20 cellular contexts compared by ENCODE assay signal in the genomic region with DNA sequence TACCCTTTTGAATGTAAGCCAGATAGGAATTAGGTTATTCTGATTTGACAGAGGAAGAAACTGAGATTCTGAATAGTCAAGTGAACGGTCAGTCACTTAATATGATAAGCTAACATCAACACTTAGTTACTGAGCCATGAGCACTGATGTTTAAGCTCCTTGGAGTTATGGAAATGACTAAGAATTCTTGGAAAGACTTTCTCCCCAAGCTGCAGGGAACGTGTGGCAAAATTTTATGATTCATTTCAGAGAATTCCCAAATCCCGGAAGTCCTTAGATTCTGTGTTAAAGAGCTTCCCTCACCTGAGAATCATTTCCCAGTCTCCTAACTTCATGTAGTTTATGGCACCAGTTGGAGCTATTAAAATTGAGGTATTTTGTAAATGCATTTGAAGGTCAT.
DNase-seq lines count a peak whose midpoint lies in the region; ATAC-seq, FAIRE-seq and TF ChIP-seq lines count a peak whose summit lies in the region.
"Had no signal": no experiment of that assay in that cellular context is flagged by ENCODE, and none has a peak within 500 bp of the region (broad histone marks: within the 10 kb centered on the region; RNA-seq: fewer than 3 reads in every experiment).

No MANE protein-coding gene starts in this region.

- TF ChIP-seq CTCF in smooth muscle cell (IDR thresholded peaks at IDR 0.05; ENCODE audit: borderline replicate concordance, insufficient read depth, poor library complexity, severe bottlenecking): no peak

- no peaks in the 10 kb centered on the region for H3K27me3 Mint-ChIP-seq in stimulated activated memory B cell treated with anti-CD40 and anti-IgM and Interleukin-4, amounts not matched to agents 10 μg/mL and 1 μg/mL and 100 μg/mL, for 72 hours
- H3K27me3 Mint-ChIP-seq: B cell had no signal

- no peak overlapping the region for H3K4me2 ChIP-seq in smooth muscle cell

- H3K27ac Mint-ChIP-seq in stimulated activated effector memory CD8-positive, alpha-beta T cell treated with anti-CD3 and anti-CD28 coated beads, Interleukin-12 subunit alpha, Interleukin-12 subunit beta, amount 100 ng/mL, for 72 hours: no peak overlapping the region
- H3K27ac Mint-ChIP-seq in stimulated activated memory B cell treated with anti-CD40 and anti-IgM and Interleukin-4, amounts not matched to agents 10 μg/mL and 1 μg/mL and 100 μg/mL, for 72 hours: no peak overlapping the region
- H3K27ac Mint-ChIP-seq: B cell; CD4-positive, alpha-beta T cell; HFFc6 had no signal

- ATAC-seq in stimulated activated effector memory CD8-positive, alpha-beta T cell treated with anti-CD3 and anti-CD28 coated beads, Interleukin-12 subunit alpha, Interleukin-12 subunit beta, amount 100 ng/mL, for 72 hours: no peak
- ATAC-seq in stimulated activated memory B cell treated with anti-CD40 and anti-IgM and Interleukin-4, amounts not matched to agents 10 μg/mL and 1 μg/mL and 100 μg/mL, for 72 hours: no peak

- H3K27me3 ChIP-seq in smooth muscle cell (ENCODE audit: low read depth): no peaks in the 10 kb centered on the region

- no peaks in the 10 kb centered on the region for H3K36me3 Mint-ChIP-seq in stimulated activated effector memory CD8-positive, alpha-beta T cell treated with anti-CD3 and anti-CD28 coated beads, Interleukin-12 subunit alpha, Interleukin-12 subunit beta, amount 100 ng/mL, for 72 hours
- H3K36me3 Mint-ChIP-seq in stimulated activated memory B cell treated with anti-CD40 and anti-IgM and Interleukin-4, amounts not matched to agents 10 μg/mL and 1 μg/mL and 100 μg/mL, for 72 hours: no peaks in the 10 kb centered on the region

- H2AFZ ChIP-seq in smooth muscle cell (ENCODE audit: low read depth): no peak overlapping the region

- H3K9ac ChIP-seq in smooth muscle cell (ENCODE audit: low read depth): no peak overlapping the region

- no peak overlapping the region for H3K4me3 ChIP-seq in smooth muscle cell
- H3K4me3 ChIP-seq: HAP-1 had no signal

- no peaks in the 10 kb centered on the region for H3K9me3 Mint-ChIP-seq in stimulated activated effector memory CD8-positive, alpha-beta T cell treated with anti-CD3 and anti-CD28 coated beads, Interleukin-12 subunit alpha, Interleukin-12 subunit beta, amount 100 ng/mL, for 72 hours
- H3K9me3 Mint-ChIP-seq in stimulated activated memory B cell treated with anti-CD40 and anti-IgM and Interleukin-4, amounts not matched to agents 10 μg/mL and 1 μg/mL and 100 μg/mL, for 72 hours: peaks cover 3% of the 10 kb centered on the region

- no peak overlapping the region for H3K4me3 Mint-ChIP-seq in stimulated activated effector memory CD8-positive, alpha-beta T cell treated with anti-CD3 and anti-CD28 coated beads, Interleukin-12 subunit alpha, Interleukin-12 subunit beta, amount 100 ng/mL, for 72 hours
- no peak overlapping the region for H3K4me3 Mint-ChIP-seq in stimulated activated memory B cell treated with anti-CD40 and anti-IgM and Interleukin-4, amounts not matched to agents 10 μg/mL and 1 μg/mL and 100 μg/mL, for 72 hours
- H3K4me3 Mint-ChIP-seq: B cell; CD4-positive, alpha-beta T cell; HFFc6 had no signal

- H4K20me1 ChIP-seq in smooth muscle cell (ENCODE audit: low read depth): no peaks in the 10 kb centered on the region

- FAIRE-seq in RCC 7860 (lab: Jason Lieb, UNC): peak; percentile 38
- FAIRE-seq: GM19239, H1 had no signal

- 61% methylated on average over 3 of the region's 3 CpGs for WGBS in smooth muscle cell (ENCODE audit: low lambda C conversion rate)

- H3K4me1 Mint-ChIP-seq in stimulated activated effector memory CD8-positive, alpha-beta T cell treated with anti-CD3 and anti-CD28 coated beads, Interleukin-12 subunit alpha, Interleukin-12 subunit beta, amount 100 ng/mL, for 72 hours: no peaks in the 10 kb centered on the region
- H3K4me1 Mint-ChIP-seq in stimulated activated memory B cell treated with anti-CD40 and anti-IgM and Interleukin-4, amounts not matched to agents 10 μg/mL and 1 μg/mL and 100 μg/mL, for 72 hours: no peaks in the 10 kb centered on the region
- H3K4me1 Mint-ChIP-seq: B cell had no signal

- H3K9me3 ChIP-seq in smooth muscle cell (replicated peaks; ENCODE audit: low read depth): no peaks in the 10 kb centered on the region
- H3K9me3 ChIP-seq: HAP-1 had no signal

- peaks cover 9% of the 10 kb centered on the region for H3K4me1 ChIP-seq in smooth muscle cell (ENCODE audit: low read depth)
- H3K4me1 ChIP-seq: HAP-1 had no signal

- no peaks in the 10 kb centered on the region for H3K36me3 ChIP-seq in smooth muscle cell (ENCODE audit: low read depth)
- H3K36me3 ChIP-seq: HAP-1 had no signal

- H3F3A ChIP-seq in smooth muscle cell (ENCODE audit: low read depth): no peaks in the 10 kb centered on the region

- DNase-seq in EL (peak; percentile 55), HS-5 (ENCODE audit: low read depth) (peak; percentile 26), RCC 7860 (ENCODE audit: low spot score) (peak; percentile 18), smooth muscle cell (lab: John Stamatoyannopoulos, UW; ENCODE audit: unreplicated experiment) (no peak), DMS 273 (lab: John Stamatoyannopoulos, UW; ENCODE audit: unreplicated experiment) (no peak)
- DNase-seq in stimulated activated effector memory CD8-positive, alpha-beta T cell treated with anti-CD3 and anti-CD28 coated beads, Interleukin-12 subunit alpha, Interleukin-12 subunit beta, amount 100 ng/mL, for 72 hours (ENCODE audit: low spot score in 2 of 2): no peak
- DNase-seq: C1 segment of cervical spinal cord; CD4-positive, alpha-beta T cell; DMS153; DMS79 treated with DMSO at 0.1 percent for 48 hours; GF-D8; HFFc6; IMR-90; KBM-7 had no signal

- H3K27ac ChIP-seq in smooth muscle cell (ENCODE audit: low read depth): peak overlapping the region; percentile 70
- H3K27ac ChIP-seq: HL-60 had no signal

- H3K79me2 ChIP-seq in smooth muscle cell (ENCODE audit: low read depth): no peaks in the 10 kb centered on the region

Comparison
In these comparisons a context has a peak if more than half of its experiments do, and no peak if none do; other contexts are left out.
1. DNase-seq: peak in EL (single experiment), HS-5 (single experiment) and RCC 7860 (single experiment); none in smooth muscle cell (single experiment), stimulated activated effector memory CD8-positive, alpha-beta T cell treated with anti-CD3 and anti-CD28 coated beads, Interleukin-12 subunit alpha, Interleukin-12 subunit beta, amount 100 ng/mL, for 72 hours (0 of 2) and DMS 273 (single experiment).